19 cellular contexts compared by ENCODE assay signal in the genomic region with DNA sequence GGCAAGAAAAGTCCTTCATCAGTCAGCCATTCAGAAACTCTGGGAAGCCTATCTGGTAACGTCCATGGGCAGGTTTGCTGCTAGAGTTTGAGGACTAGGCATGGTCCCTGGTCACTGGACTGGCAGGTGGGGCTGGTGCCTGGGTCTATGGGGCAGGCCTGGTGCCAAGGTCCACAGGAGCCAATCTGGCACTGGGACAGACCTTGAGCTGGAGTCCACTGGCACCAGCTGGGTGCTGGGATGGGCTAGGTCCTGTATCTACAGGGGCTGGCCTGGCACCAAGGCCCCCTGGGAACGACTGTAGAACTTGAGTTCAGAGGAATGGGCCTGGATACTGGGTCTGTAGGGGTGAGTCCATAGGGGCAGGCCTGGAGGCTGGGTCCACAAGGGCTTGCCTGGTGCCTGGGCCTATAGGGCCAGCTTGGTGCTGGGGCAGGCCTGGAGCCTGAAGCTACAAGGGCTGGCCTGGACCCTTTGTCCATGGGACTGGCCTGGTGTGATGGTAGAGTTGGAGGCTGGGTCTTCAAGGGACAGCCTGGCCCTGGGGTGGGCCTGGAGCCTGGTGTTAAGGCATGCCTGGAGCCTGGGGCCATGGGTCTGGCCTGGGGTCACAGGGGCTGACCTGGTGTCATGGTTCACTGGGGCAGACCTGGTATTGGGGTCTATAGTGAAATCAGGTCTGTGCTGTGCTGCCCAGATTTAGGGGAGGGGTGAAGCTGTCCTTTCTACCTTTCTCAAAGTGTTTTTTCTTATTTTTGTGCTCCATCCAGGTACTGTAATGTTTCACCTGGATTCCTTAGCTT. TPM values are rescaled to one million over a fixed set of nuclear protein-coding genes. Genes with fewer than 3 reads are reported as not detected.
"Had no signal": no experiment of that assay in that cellular context is flagged by ENCODE, and none has a peak within 500 bp of the region (broad histone marks: within the 10 kb centered on the region; RNA-seq: fewer than 3 reads in every experiment).

No MANE protein-coding gene starts in this region.

- H3K4me1 ChIP-seq: foreskin keratinocyte, transverse colon had no signal

- H3K27ac Mint-ChIP-seq: dendritic cell treated with granulocyte-macrophage colony-stimulating factor and Interleukin-4, amounts not matched to agents 40 ng/mL and 50 ng/mL, for 4 days; immature natural killer cell; naive thymus-derived CD4-positive, alpha-beta T cell; stimulated activated naive B cell treated with anti-CD40 and anti-IgM and Interleukin-4, amounts not matched to agents 10 μg/mL and 1 μg/mL and 100 μg/mL, for 72 hours; stimulated activated naive CD8-positive, alpha-beta T cell treated with anti-CD3 and anti-CD28 coated beads, Interleukin-15, amount 100 ng/mL, for 72 hours had no signal

- H3K27me3 ChIP-seq: ovary, transverse colon had no signal

- DNase-seq: erythroblast; foreskin keratinocyte; immature natural killer cell; kidney; left colon; mesendoderm; ovary; right cardiac atrium; stimulated activated CD4-positive, alpha-beta T cell treated with anti-CD3 and anti-CD28 coated beads, Interleukin-15, amount 100 ng/mL, for 24 hours; stimulated activated CD4-positive, alpha-beta T cell treated with anti-CD3 and anti-CD28 coated beads, Interleukin-1b, Interleukin-23, amount 100 ng/mL, for 48 hours; stimulated activated CD4-positive, alpha-beta T cell treated with anti-CD3 and anti-CD28 coated beads, Interleukin-4, amount 100 ng/mL, for 4 hours; stimulated activated naive B cell treated with anti-CD40 and anti-IgM and Interleukin-4, amounts not matched to agents 10 μg/mL and 1 μg/mL and 100 μg/mL, for 72 hours; stimulated activated naive CD8-positive, alpha-beta T cell treated with anti-CD3 and anti-CD28 coated beads, Interleukin-15, amount 100 ng/mL, for 72 hours; substantia nigra; transverse colon had no signal

- H3K9me3 ChIP-seq: ovary had no signal

- FAIRE-seq: endothelial cell of umbilical vein, kidney had no signal

- H3K4me3 Mint-ChIP-seq: dendritic cell treated with granulocyte-macrophage colony-stimulating factor and Interleukin-4, amounts not matched to agents 40 ng/mL and 50 ng/mL, for 4 days; immature natural killer cell; naive thymus-derived CD4-positive, alpha-beta T cell; stimulated activated naive B cell treated with anti-CD40 and anti-IgM and Interleukin-4, amounts not matched to agents 10 μg/mL and 1 μg/mL and 100 μg/mL, for 72 hours; stimulated activated naive CD8-positive, alpha-beta T cell treated with anti-CD3 and anti-CD28 coated beads, Interleukin-15, amount 100 ng/mL, for 72 hours had no signal

- H3K36me3 ChIP-seq: ovary, thoracic aorta, transverse colon had no signal

- ATAC-seq: foreskin keratinocyte; left colon; naive thymus-derived CD4-positive, alpha-beta T cell; stimulated activated naive B cell treated with anti-CD40 and anti-IgM and Interleukin-4, amounts not matched to agents 10 μg/mL and 1 μg/mL and 100 μg/mL, for 72 hours; stimulated activated naive CD8-positive, alpha-beta T cell treated with anti-CD3 and anti-CD28 coated beads, Interleukin-15, amount 100 ng/mL, for 72 hours had no signal

- H3K27ac ChIP-seq: foreskin keratinocyte, ovary, thoracic aorta, transverse colon had no signal

- H3K4me1 Mint-ChIP-seq: immature natural killer cell; stimulated activated naive B cell treated with anti-CD40 and anti-IgM and Interleukin-4, amounts not matched to agents 10 μg/mL and 1 μg/mL and 100 μg/mL, for 72 hours; stimulated activated naive CD8-positive, alpha-beta T cell treated with anti-CD3 and anti-CD28 coated beads, Interleukin-15, amount 100 ng/mL, for 72 hours had no signal

- H3K4me3 ChIP-seq: ovary, thoracic aorta, transverse colon had no signal

RNA-seq across cellular contexts. Expression of gene NKD1, which starts 30.5 kb away (rescaled TPM):
- total RNA-seq: endothelial cell of umbilical vein had no signal
- polyA plus RNA-seq: endothelial cell of umbilical vein, immature natural killer cell had no signal
